ENCODE assay signal across 16 cellular contexts in the genomic region with DNA sequence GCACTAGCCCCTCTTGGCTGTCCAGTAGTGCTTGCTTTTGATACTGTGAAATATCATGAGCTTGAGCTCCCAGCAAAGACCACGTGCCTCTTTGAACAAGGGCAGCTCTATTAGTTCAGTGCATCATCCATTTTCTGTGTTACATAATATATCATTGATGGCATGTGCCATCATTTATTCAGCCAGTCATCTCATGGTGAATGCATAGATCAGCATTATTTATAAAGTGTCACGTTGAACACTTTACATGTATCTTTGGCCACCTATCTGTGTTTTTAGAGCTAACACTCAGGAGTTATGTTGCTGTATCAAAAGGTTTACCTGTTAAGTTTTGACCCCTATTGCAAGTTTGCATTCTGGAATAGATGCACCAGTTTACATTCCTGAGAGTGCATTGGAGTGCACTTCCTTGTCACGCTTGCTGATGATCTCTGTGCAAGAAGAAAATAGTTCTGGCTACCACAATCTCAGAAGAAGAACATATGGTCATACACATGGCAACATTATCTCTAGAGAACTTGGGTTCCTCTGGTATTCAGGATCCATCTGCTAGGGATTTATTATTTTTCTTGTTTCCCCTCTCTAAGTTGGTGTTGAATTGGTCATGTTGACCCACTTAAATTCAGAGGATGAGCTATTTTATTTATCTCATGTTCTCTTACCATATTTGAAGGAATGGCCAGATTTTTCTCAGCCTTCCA.
DNase-seq lines count a peak whose midpoint lies in the region; FAIRE-seq and TF ChIP-seq lines count a peak whose summit lies in the region.
"Had no signal": no experiment of that assay in that cellular context is flagged by ENCODE, and none has a peak within 500 bp of the region (broad histone marks: within the 10 kb centered on the region; RNA-seq: fewer than 3 reads in every experiment).

No MANE protein-coding gene starts in this region.

- peaks cover 2% of the 10 kb centered on the region; the same call in 1 of the 2 replicates for H3K36me3 ChIP-seq in WERI-Rb-1

- H3K9me3 Mint-ChIP-seq in progenitor cell of endocrine pancreas (ENCODE audit: low read depth), result no peaks in the 10 kb centered on the region
- H3K9me3 Mint-ChIP-seq: HFFc6 had no signal

- TF ChIP-seq CTCF in D721Med (IDR thresholded peaks at IDR 0.05; ENCODE audit: insufficient read depth, missing control alignments), result no peak
- no peak for TF ChIP-seq CTCF in WERI-Rb-1 (IDR thresholded peaks at IDR 0.05; ENCODE audit: low read depth, low read length)
- no peak for TF ChIP-seq CTCF in progenitor cell of endocrine pancreas (IDR thresholded peaks at IDR 0.05; ENCODE audit: unreplicated experiment)

- H3K4me1 Mint-ChIP-seq in progenitor cell of endocrine pancreas (ENCODE audit: low read depth), result no peaks in the 10 kb centered on the region
- H3K4me1 Mint-ChIP-seq: B cell, IgD-negative memory B cell had no signal

- in situ Hi-C loops in G401 (cut with HindIII; ENCODE audit: low sequenced_read_pairs), result no loop called here

- no peaks in the 10 kb centered on the region for H3K27me3 Mint-ChIP-seq in progenitor cell of endocrine pancreas
- H3K27me3 Mint-ChIP-seq: B cell; CD4-positive, alpha-beta T cell; IgD-negative memory B cell had no signal

- H3K36me3 Mint-ChIP-seq in progenitor cell of endocrine pancreas (ENCODE audit: insufficient read depth), result no peaks in the 10 kb centered on the region
- H3K36me3 Mint-ChIP-seq: IgD-negative memory B cell had no signal

- peak overlapping the region; percentile 1; the same call in 1 of the 2 replicates for H3K27ac ChIP-seq in WERI-Rb-1

- H3K9me3 ChIP-seq in WERI-Rb-1 (ENCODE audit: severe bottlenecking), result peaks cover 4% of the 10 kb centered on the region

- peak; percentile 29 for FAIRE-seq in D721Med (lab: Jason Lieb, UNC)
- FAIRE-seq: GM12878, GM18507 had no signal

- no peaks in the 10 kb centered on the region for H3K27me3 ChIP-seq in WERI-Rb-1 (ENCODE audit: insufficient read depth, low read depth, severe bottlenecking)

- no peak overlapping the region for H3K4me3 ChIP-seq in WERI-Rb-1 (ENCODE audit: low read depth, low read length)
- H3K4me3 ChIP-seq: GM12878 had no signal

- no peak for DNase-seq in D721Med (ENCODE audit: insufficient read length, low spot score)
- peak; percentile 79 for DNase-seq in G401 (ENCODE audit: low spot score)
- DNase-seq in NCI-H524 (lab: John Stamatoyannopoulos, UW), result peak; percentile 70 to 87
- no peak for DNase-seq in WERI-Rb-1
- DNase-seq in KG1 (lab: John Stamatoyannopoulos, UW), result no peak
- DNase-seq in activated naive CD4-positive, alpha-beta T cell treated with Interleukin-2 at 50 U/mL for 16 hours, result no peak
- DNase-seq in NCI-H1930 (lab: John Stamatoyannopoulos, UW), result no peak
- DNase-seq in progenitor cell of endocrine pancreas (ENCODE audit: low spot score, unreplicated experiment), result no peak
- DNase-seq: CD4-positive, alpha-beta T cell; DMS53; HCEC 1CT; HFFc6 had no signal

- no peak overlapping the region for H3K27ac Mint-ChIP-seq in progenitor cell of endocrine pancreas
- H3K27ac Mint-ChIP-seq: B cell; CD4-positive, alpha-beta T cell; HFFc6; IgD-negative memory B cell had no signal

- no peak overlapping the region for H3K4me3 Mint-ChIP-seq in progenitor cell of endocrine pancreas (ENCODE audit: low read depth)
- H3K4me3 Mint-ChIP-seq: B cell; CD4-positive, alpha-beta T cell; HFFc6; IgD-negative memory B cell had no signal

Comparison
In these comparisons a context has a peak if more than half of its experiments do, and no peak if none do; other contexts are left out.
1. DNase-seq: peak in G401 (single experiment) and NCI-H524 (2 of 2); none in D721Med (single experiment), WERI-Rb-1 (single experiment), KG1 (single experiment), activated naive CD4-positive, alpha-beta T cell treated with Interleukin-2 at 50 U/mL for 16 hours (single experiment), NCI-H1930 (0 of 2) and progenitor cell of endocrine pancreas (single experiment).